ENCODE assay signal across 7 cellular contexts in genomic region chr14:76956253-76957090, GRCh38.
DNase-seq lines count a peak whose midpoint lies in the region; ATAC-seq lines count a peak whose summit lies in the region.

No MANE protein-coding gene starts in this region.

- DNase-seq in NCI-H510A (lab: John Stamatoyannopoulos, UW) (peak; percentile 98), cerebellum (ENCODE audit: low spot score) (peak; percentile 79), kidney tubule cell (ENCODE audit: low spot score) (peak; percentile 98)
- DNase-seq in activated CD4-positive, alpha-beta T cell treated with anti-CD3 and anti-CD28 coated beads for 24 hours (ENCODE audit: low read depth in 2 of 2), result peak; percentile 78 to 80
- peak; percentile 89 for DNase-seq in stimulated activated CD4-positive, alpha-beta T cell treated with anti-CD3 and anti-CD28 coated beads, Interleukin-15, amount 100 ng/mL, for 48 hours (ENCODE audit: low read depth in 2 of 2)

- ATAC-seq in GM18858 (IDR thresholded peaks at IDR 0.05; ENCODE audit: unreplicated experiment) (peak; percentile 22), HG03280 (IDR thresholded peaks at IDR 0.05; ENCODE audit: unreplicated experiment) (peak; percentile 35)

Comparison
In these comparisons a context has a peak if more than half of its experiments do, and no peak if none do; other contexts are left out.
1. Peak in every context shown above with its lines: DNase-seq and ATAC-seq.